In the genomic region with DNA sequence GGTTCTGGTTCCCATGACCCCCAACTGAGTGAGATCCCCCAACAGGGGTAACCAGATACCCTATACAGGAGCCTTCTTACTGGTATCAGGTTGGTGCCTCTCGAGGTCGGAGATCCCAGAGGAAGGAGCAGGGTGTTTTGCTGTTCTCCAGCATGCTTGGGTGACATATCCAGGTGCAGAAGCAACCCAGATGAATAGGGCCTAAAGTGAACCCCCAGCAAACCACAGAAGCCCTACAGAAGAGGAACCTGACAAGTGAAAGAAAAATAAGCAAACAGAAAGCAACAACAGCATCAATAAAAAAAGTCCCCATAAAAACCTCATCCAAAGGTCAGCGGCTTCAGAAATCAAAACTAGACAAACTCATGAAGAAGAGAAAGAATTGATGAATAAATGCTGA, we compare ENCODE assay signal across 33 cellular contexts.
"Had no signal": no experiment of that assay in that cellular context is flagged by ENCODE, and none has a peak within 500 bp of the region (broad histone marks: within the 10 kb centered on the region; RNA-seq: fewer than 3 reads in every experiment).

No MANE protein-coding gene starts in this region.

- DNase-seq: activated B cell treated with CpG ODN at 0.5 μM for 24 hours; activated CD4-positive, alpha-beta memory T cell treated with anti-CD3 and anti-CD28 coated beads for 36 hours; activated CD4-positive, alpha-beta T cell treated with anti-CD3 and anti-CD28 coated beads for 4 hours; activated CD4-positive, alpha-beta T cell treated with anti-CD3 and anti-CD28 coated beads, Interleukin-2, amount 10 ng/mL, durations not matched to agents 24 days and 14 days; activated CD4-positive, alpha-beta T cell treated with anti-CD3 and anti-CD28 coated beads, Interleukin-2, amount 50 U/mL, for 1 hour; activated CD4-positive, alpha-beta T cell treated with anti-CD3 and anti-CD28 coated beads, Interleukin-2, amount 50 U/mL, for 4 hours; activated CD4-positive, CD25-positive, alpha-beta regulatory T cell treated with anti-CD3 and anti-CD28 coated beads, Interleukin-2, amount 50 U/mL, for 72 hours; activated CD8-positive, alpha-beta memory T cell treated with anti-CD3 and anti-CD28 coated beads, Interleukin-2, amount 50 U/mL, for 4 hours; activated CD8-positive, alpha-beta T cell treated with anti-CD3 and anti-CD28 coated beads for 36 hours; activated effector memory CD4-positive, alpha-beta T cell treated with anti-CD3 and anti-CD28 coated beads, Interleukin-2, amount 50 U/mL, for 16 hours; activated gamma-delta T cell treated with Interleukin-2 at 50 U/mL for 16 hours; activated naive CD4-positive, alpha-beta T cell; activated naive CD4-positive, alpha-beta T cell treated with anti-CD3 and anti-CD28 coated beads for 36 hours; activated naive CD4-positive, alpha-beta T cell treated with anti-CD3 and anti-CD28 coated beads, Interleukin-2, amount 50 U/mL, for 16 hours; activated naive CD8-positive, alpha-beta T cell treated with anti-CD3 and anti-CD28 coated beads for 36 hours; activated T-cell treated with anti-CD3 and anti-CD28 coated beads for 4 hours; activated T-cell treated with anti-CD3 and anti-CD28 coated beads, Interleukin-2, amount 50 U/mL, for 1 hour; activated T-cell treated with anti-CD3 and anti-CD28 coated beads, Interleukin-2, amount 50 U/mL, for 4 hours; activated T-cell treated with anti-CD3 and anti-CD28 coated beads, Interleukin-2, amount 50 U/mL, for 72 hours; adrenal gland; amniotic stem cell; aorta; body of pancreas; brain microvascular endothelial cell; central memory CD4-positive, alpha-beta T cell; T-helper 2 cell; T-helper 9 cell had no signal

- H3K4me1 Mint-ChIP-seq: activated B cell treated with CpG ODN at 0.5 μM for 24 hours; activated CD4-positive, alpha-beta T cell treated with anti-CD3 and anti-CD28 coated beads, Interleukin-2, amount 10 ng/mL, durations not matched to agents 24 days and 14 days; activated naive CD8-positive, alpha-beta T cell treated with anti-CD3 and anti-CD28 coated beads for 36 hours; activated T-helper 17 cell treated with anti-CD3 and anti-CD28 coated beads, Interleukin-2, amount 50 U/mL, for 72 hours had no signal

- H3K4me1 ChIP-seq: adrenal gland, body of pancreas, breast epithelium had no signal

- H3K36me3 Mint-ChIP-seq: activated CD4-positive, alpha-beta memory T cell treated with anti-CD3 and anti-CD28 coated beads for 36 hours; activated naive CD4-positive, alpha-beta T cell treated with anti-CD3 and anti-CD28 coated beads, Interleukin-2, amount 50 U/mL, for 72 hours; activated naive CD8-positive, alpha-beta T cell treated with anti-CD3 and anti-CD28 coated beads for 36 hours had no signal

- H3K27ac Mint-ChIP-seq: activated B cell treated with CpG ODN at 0.5 μM for 24 hours; activated CD4-positive, alpha-beta memory T cell treated with anti-CD3 and anti-CD28 coated beads for 36 hours; activated CD4-positive, alpha-beta T cell treated with anti-CD3 and anti-CD28 coated beads, Interleukin-2, amount 10 ng/mL, durations not matched to agents 24 days and 14 days; activated CD8-positive, alpha-beta T cell treated with anti-CD3 and anti-CD28 coated beads for 36 hours; activated naive CD4-positive, alpha-beta T cell treated with anti-CD3 and anti-CD28 coated beads for 36 hours; activated naive CD4-positive, alpha-beta T cell treated with anti-CD3 and anti-CD28 coated beads, Interleukin-2, amount 50 U/mL, for 72 hours; activated naive CD8-positive, alpha-beta T cell treated with anti-CD3 and anti-CD28 coated beads for 36 hours; activated T-cell treated with anti-CD3 and anti-CD28 coated beads, Interleukin-2, amount 50 U/mL, for 72 hours; activated T-helper 1 cell treated with anti-CD3 and anti-CD28 coated beads, Interleukin-12 subunit alpha, Interleukin-12 subunit beta, Interleukin-2, Interleukin-4 antibody, amounts not matched to agents 30 ng/mL and 10 ng/mL and 1 ng/mL, durations not matched to agents 14 hours and 24 hours and 36 hours; activated T-helper 17 cell treated with anti-CD3 and anti-CD28 coated beads, Interleukin-2, amount 50 U/mL, for 72 hours; T-helper 2 cell treated with Interferon-gamma antibody and Interleukin-4, amounts not matched to agents 5 μg/mL and 100 μg/mL, for 36 hours had no signal

- H3K9me3 ChIP-seq: adrenal gland, body of pancreas, breast epithelium had no signal

- H3K4me3 Mint-ChIP-seq: activated B cell treated with CpG ODN at 0.5 μM for 24 hours; activated CD4-positive, alpha-beta memory T cell treated with anti-CD3 and anti-CD28 coated beads for 36 hours; activated CD4-positive, alpha-beta T cell treated with anti-CD3 and anti-CD28 coated beads, Interleukin-2, amount 10 ng/mL, durations not matched to agents 24 days and 14 days; activated CD8-positive, alpha-beta T cell treated with anti-CD3 and anti-CD28 coated beads for 36 hours; activated naive CD4-positive, alpha-beta T cell treated with anti-CD3 and anti-CD28 coated beads for 36 hours; activated naive CD8-positive, alpha-beta T cell treated with anti-CD3 and anti-CD28 coated beads for 36 hours; activated T-cell treated with anti-CD3 and anti-CD28 coated beads, Interleukin-2, amount 50 U/mL, for 4 hours; activated T-cell treated with anti-CD3 and anti-CD28 coated beads, Interleukin-2, amount 50 U/mL, for 72 hours; activated T-helper 1 cell treated with anti-CD3 and anti-CD28 coated beads, Interleukin-12 subunit alpha, Interleukin-12 subunit beta, Interleukin-2, Interleukin-4 antibody, amounts not matched to agents 30 ng/mL and 10 ng/mL and 1 ng/mL, durations not matched to agents 14 hours and 24 hours and 36 hours; activated T-helper 17 cell treated with anti-CD3 and anti-CD28 coated beads, Interleukin-2, amount 50 U/mL, for 72 hours; T-helper 2 cell treated with Interferon-gamma antibody and Interleukin-4, amounts not matched to agents 5 μg/mL and 100 μg/mL, for 36 hours had no signal

- H3K27ac ChIP-seq: adrenal gland, body of pancreas, brain microvascular endothelial cell, breast epithelium, VCaP had no signal

- H3K27me3 ChIP-seq: adrenal gland, body of pancreas, brain microvascular endothelial cell, breast epithelium had no signal

- H3K27me3 Mint-ChIP-seq: activated B cell treated with CpG ODN at 0.5 μM for 24 hours; activated CD4-positive, alpha-beta memory T cell treated with anti-CD3 and anti-CD28 coated beads for 36 hours; activated CD4-positive, alpha-beta T cell treated with anti-CD3 and anti-CD28 coated beads, Interleukin-2, amount 10 ng/mL, durations not matched to agents 24 days and 14 days; activated CD8-positive, alpha-beta T cell treated with anti-CD3 and anti-CD28 coated beads for 36 hours; activated naive CD8-positive, alpha-beta T cell treated with anti-CD3 and anti-CD28 coated beads for 36 hours; activated T-helper 17 cell treated with anti-CD3 and anti-CD28 coated beads, Interleukin-2, amount 50 U/mL, for 72 hours had no signal

- H3K36me3 ChIP-seq: adrenal gland, brain microvascular endothelial cell, breast epithelium had no signal

- H3K4me3 ChIP-seq: adrenal gland, body of pancreas, breast epithelium had no signal
